8 cellular contexts compared by ENCODE assay signal in genomic region chr12:110677206-110677911, GRCh38. TPM values are rescaled to one million over a fixed set of nuclear protein-coding genes. Genes with fewer than 3 reads are reported as not detected.
A peak's percentile ranks its signal among the peaks of the same experiment; 100 is the strongest.
DNase-seq lines count a peak whose midpoint lies in the region; ATAC-seq, FAIRE-seq and TF ChIP-seq lines count a peak whose summit lies in the region.

No MANE protein-coding gene starts in this region.

- H3K4me1 ChIP-seq in HepG2 (ENCODE audit: insufficient read depth, low read length) = peaks cover 11% of the 10 kb centered on the region

- no peak overlapping the region for H3K4me2 ChIP-seq in HepG2 (ENCODE audit: low read depth, low read length)

- peaks cover 0 to 17% of the 10 kb centered on the region in 2 experiments; a peak in 4 of 5 replicates for H3K27me3 ChIP-seq in HepG2 (ENCODE audit: control insufficient read depth in 1 of 2, insufficient read depth in 2 of 2, low read length in 2 of 2)

- no peak overlapping the region for H3K9ac ChIP-seq in HepG2 (ENCODE audit: insufficient read depth, low read depth, low read length)

- H3K9me3 Mint-ChIP-seq in endothelial cell (ENCODE audit: unreplicated experiment) = no peaks in the 10 kb centered on the region

- no peak overlapping the region for H2AFZ ChIP-seq in HepG2 (ENCODE audit: low read length)

- in situ Hi-C loops in HepG2 (cut with HindIII; ENCODE audit: extremely low pct_ligation_motif_present, low pct_unique_long_range_greater_than_20kb) = no loop called here

- ATAC-seq in GM18907 (IDR thresholded peaks at IDR 0.05; ENCODE audit: unreplicated experiment) (peak; percentile 76), HG02678 (IDR thresholded peaks at IDR 0.05; ENCODE audit: unreplicated experiment) (peak; percentile 82), HepG2 (no peak)

- TF ChIP-seq CTCF in HepG2 (CRISPR knock-in tag; IDR thresholded peaks at IDR 0.05) (no peak), foreskin fibroblast (IDR thresholded peaks at IDR 0.05; ENCODE audit: low read depth, low read length) (no peak), endothelial cell (IDR thresholded peaks at IDR 0.05; ENCODE audit: unreplicated experiment) (no peak)

- no peaks in the 10 kb centered on the region for H4K20me1 ChIP-seq in HepG2 (ENCODE audit: insufficient read depth, low read length)

- no peaks in the 10 kb centered on the region for H3K36me3 ChIP-seq in HepG2 (replicated peaks in 1 of 2; ENCODE audit: control insufficient read depth in 1 of 2, insufficient read depth in 2 of 2, low read length in 2 of 2)

- peaks cover 2% of the 10 kb centered on the region for H3K27me3 Mint-ChIP-seq in endothelial cell (ENCODE audit: unreplicated experiment)

- no peak overlapping the region for H3K27ac ChIP-seq in HepG2 (ENCODE audit: extremely low read length, insufficient read depth, low read length)

- CTCF ChIA-PET in HepG2 (lab: Yijun Ruan, JAX; ENCODE audit: low intra/inter-chr PET ratio, low total read pairs) = no interaction called here

- TF ChIP-seq EP300 in HepG2 (IDR thresholded peaks at IDR 0.05; ENCODE audit: low read depth in 2 of 2, low read length in 2 of 2) (no peak), HepG2 (CRISPR knock-in tag; IDR thresholded peaks at IDR 0.05; ENCODE audit: borderline replicate concordance) (no peak)

- H3K4me3 Mint-ChIP-seq in endothelial cell (ENCODE audit: unreplicated experiment) = no peak overlapping the region

- DNase-seq in NOMO-1 treated with DMSO at 0.1 percent for 48 hours (lab: John Stamatoyannopoulos, UW; ENCODE audit: unreplicated experiment) (peak; percentile 76), HepG2 (ENCODE audit: low spot score) (no peak), foreskin fibroblast (no peak), cerebellum (ENCODE audit: low spot score) (no peak), RCC 7860 (ENCODE audit: low spot score) (no peak), endothelial cell (ENCODE audit: low spot score) (no peak)

- H3K36me3 Mint-ChIP-seq in endothelial cell (ENCODE audit: low read depth, unreplicated experiment) = peaks cover 12% of the 10 kb centered on the region

- H3K4me3 ChIP-seq in HepG2 (replicated peaks in 1 of 3; ENCODE audit: insufficient read depth in 1 of 3, low read depth in 2 of 3, low read length in 3 of 3) (no peak overlapping the region), foreskin fibroblast (ENCODE audit: low read depth in 1 of 2, low read length in 2 of 2) (no peak overlapping the region)

- FAIRE-seq in HepG2 (lab: Jason Lieb, UNC) (no peak), RCC 7860 (lab: Jason Lieb, UNC) (no peak)

- BruUV-seq in HepG2 (replicated peaks; lab: Mats Ljungman, UMichigan) = no TSS peak

- WGBS in HepG2 (ENCODE audit: low lambda C conversion rate) = 29% methylated on average over 5 of the region's 5 CpGs

- intact Hi-C loops in HepG2 (cut with micrococcal nuclease; ENCODE audit: unreplicated experiment) = no loop called here

- TF ChIP-seq RAD21 in HepG2 (CRISPR knock-in tag; IDR thresholded peaks at IDR 0.05) = no peak

- H3K9me3 ChIP-seq in HepG2 (ENCODE audit: low read length) = no peaks in the 10 kb centered on the region

- H3K79me2 ChIP-seq in HepG2 (ENCODE audit: insufficient read depth, low read length) = no peaks in the 10 kb centered on the region

- H3K27ac Mint-ChIP-seq in endothelial cell (ENCODE audit: unreplicated experiment) = no peak overlapping the region

- POLR2A ChIA-PET in HepG2 (lab: Yijun Ruan, JAX) = no interaction called here

- no peak for TF ChIP-seq POLR2A in HepG2 (IDR thresholded peaks at IDR 0.05; ENCODE audit: insufficient read depth in 1 of 2, low read depth in 2 of 2, low read length in 2 of 2)

- H3K4me1 Mint-ChIP-seq in endothelial cell (ENCODE audit: unreplicated experiment) = peaks cover 9% of the 10 kb centered on the region

TF ChIP-seq in HepG2, 621 proteins besides CTCF, POLR2A, EP300 and RAD21:
- no peak for TF ChIP-seq MEIS1 (CRISPR knock-in tag; IDR thresholded peaks at IDR 0.05; ENCODE audit: borderline replicate concordance)
- peak; percentile 33; the same call in 1 of the 2 replicates for TF ChIP-seq MNT (IDR thresholded peaks at IDR 0.05)

RNA-seq across cellular contexts. Expression of gene HVCN1, which starts 11.6 kb away (rescaled TPM):
- total RNA-seq in HepG2 (2016; rRNA removed; fragmentation: Illumina TruSeq; extraction: Trizol) (0.20 and 0.49 TPM in 2 replicates), cerebellum (4.1 TPM), endothelial cell (ENCODE audit: unreplicated experiment) (11.9 TPM)
- not detected in 2 replicates for total RNA-seq in HepG2 (2016; cell fraction: cytosol; rRNA removed; fragmentation: Illumina TruSeq; extraction: Trizol; ENCODE audit: low read depth)
- 0.36 and 0.54 TPM in 2 replicates for total RNA-seq in HepG2 (2016; cell fraction: insoluble cytoplasmic fraction; rRNA removed; fragmentation: Illumina TruSeq; extraction: Trizol)
- total RNA-seq in HepG2 (2016; cell fraction: membrane; rRNA removed; fragmentation: Illumina TruSeq; extraction: Trizol) = 0.14 and 0.37 TPM in 2 replicates
- 0.47 and 0.53 TPM in 2 replicates for total RNA-seq in HepG2 (2016; cell fraction: nucleus; rRNA removed; fragmentation: Illumina TruSeq; extraction: Trizol)
- polyA plus RNA-seq in HepG2 (2011; rRNA removed) = 0.88 and 1.3 TPM in 2 replicates
- 0.59 and 0.87 TPM in 2 replicates for polyA plus RNA-seq in HepG2 (2011; cell fraction: cytosol; rRNA removed)
- polyA plus RNA-seq in HepG2 (2011; cell fraction: nucleus; rRNA removed) = 0.33 and 0.35 TPM in 2 replicates
- polyA plus RNA-seq in HepG2 (2012) = 0.47 and 0.50 TPM in 2 replicates
- polyA plus RNA-seq in HepG2 (2016; cell fraction: cytosol; fragmentation: Illumina TruSeq; extraction: Trizol; ENCODE audit: low read depth) = 0.16 and 0.32 TPM in 2 replicates
- 0.36 and 0.67 TPM in 2 replicates for polyA plus RNA-seq in HepG2 (2016; cell fraction: insoluble cytoplasmic fraction; fragmentation: Illumina TruSeq; extraction: Trizol; ENCODE audit: low read depth)
- 0.29 TPM in 1 of 2 replicates, not detected in the other for polyA plus RNA-seq in HepG2 (2016; cell fraction: membrane; fragmentation: Illumina TruSeq; extraction: Trizol; ENCODE audit: low read depth)
- polyA plus RNA-seq in HepG2 (2016; cell fraction: nucleus; fragmentation: Illumina TruSeq; extraction: Trizol; ENCODE audit: insufficient read depth, low read depth) = 0.49 and 0.82 TPM in 2 replicates
- 0.16 and 0.64 TPM in 2 replicates for polyA minus RNA-seq in HepG2 (2011; rRNA and poly(A)+ RNA removed; ENCODE audit: low replicate concordance)
- not detected in 2 replicates for polyA minus RNA-seq in HepG2 (2011; cell fraction: cytosol; rRNA and poly(A)+ RNA removed)
- polyA minus RNA-seq in HepG2 (2011; cell fraction: nucleus; rRNA and poly(A)+ RNA removed) = 0.50 TPM in 1 of 2 replicates, not detected in the other
